In genomic region chr1:192729500-192729899, GRCh38 we compare ENCODE assay signal across 1 cellular context.
TF ChIP-seq lines count a peak whose summit lies in the region.

No MANE protein-coding gene starts in this region.

TF ChIP-seq in GM23338, 12 proteins besides CTCF, POLR2A, EP300 and RAD21 (continued from another document):
- TF ChIP-seq EZH2 (IDR thresholded peaks at IDR 0.05; ENCODE audit: low read depth, unreplicated experiment) (no peak), EZH2phosphoT487 (IDR thresholded peaks at IDR 0.05; ENCODE audit: unreplicated experiment) (no peak), STAT1 (IDR thresholded peaks at IDR 0.05; ENCODE audit: unreplicated experiment) (no peak), JUNB (IDR thresholded peaks at IDR 0.05; ENCODE audit: unreplicated experiment) (no peak), ZNF114 (CRISPR knock-in tag; IDR thresholded peaks at IDR 0.05) (no peak), ZNF331 (CRISPR knock-in tag; IDR thresholded peaks at IDR 0.05; ENCODE audit: low read depth) (no peak), CREB1 (CRISPR knock-in tag; IDR thresholded peaks at IDR 0.05; ENCODE audit: low read depth) (no peak), NANOG (IDR thresholded peaks at IDR 0.05; ENCODE audit: borderline replicate concordance) (no peak)
- TF ChIP-seq, protein P1, sequence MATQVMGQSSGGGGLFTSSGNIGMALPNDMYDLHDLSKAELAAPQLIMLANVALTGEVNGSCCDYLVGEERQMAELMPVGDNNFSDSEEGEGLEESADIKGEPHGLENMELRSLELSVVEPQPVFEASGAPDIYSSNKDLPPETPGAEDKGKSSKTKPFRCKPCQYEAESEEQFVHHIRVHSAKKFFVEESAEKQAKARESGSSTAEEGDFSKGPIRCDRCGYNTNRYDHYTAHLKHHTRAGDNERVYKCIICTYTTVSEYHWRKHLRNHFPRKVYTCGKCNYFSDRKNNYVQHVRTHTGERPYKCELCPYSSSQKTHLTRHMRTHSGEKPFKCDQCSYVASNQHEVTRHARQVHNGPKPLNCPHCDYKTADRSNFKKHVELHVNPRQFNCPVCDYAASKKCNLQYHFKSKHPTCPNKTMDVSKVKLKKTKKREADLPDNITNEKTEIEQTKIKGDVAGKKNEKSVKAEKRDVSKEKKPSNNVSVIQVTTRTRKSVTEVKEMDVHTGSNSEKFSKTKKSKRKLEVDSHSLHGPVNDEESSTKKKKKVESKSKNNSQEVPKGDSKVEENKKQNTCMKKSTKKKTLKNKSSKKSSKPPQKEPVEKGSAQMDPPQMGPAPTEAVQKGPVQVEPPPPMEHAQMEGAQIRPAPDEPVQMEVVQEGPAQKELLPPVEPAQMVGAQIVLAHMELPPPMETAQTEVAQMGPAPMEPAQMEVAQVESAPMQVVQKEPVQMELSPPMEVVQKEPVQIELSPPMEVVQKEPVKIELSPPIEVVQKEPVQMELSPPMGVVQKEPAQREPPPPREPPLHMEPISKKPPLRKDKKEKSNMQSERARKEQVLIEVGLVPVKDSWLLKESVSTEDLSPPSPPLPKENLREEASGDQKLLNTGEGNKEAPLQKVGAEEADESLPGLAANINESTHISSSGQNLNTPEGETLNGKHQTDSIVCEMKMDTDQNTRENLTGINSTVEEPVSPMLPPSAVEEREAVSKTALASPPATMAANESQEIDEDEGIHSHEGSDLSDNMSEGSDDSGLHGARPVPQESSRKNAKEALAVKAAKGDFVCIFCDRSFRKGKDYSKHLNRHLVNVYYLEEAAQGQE (IDR thresholded peaks at IDR 0.05; ENCODE audit: unreplicated experiment): no peak
- TF ChIP-seq, protein P2, sequence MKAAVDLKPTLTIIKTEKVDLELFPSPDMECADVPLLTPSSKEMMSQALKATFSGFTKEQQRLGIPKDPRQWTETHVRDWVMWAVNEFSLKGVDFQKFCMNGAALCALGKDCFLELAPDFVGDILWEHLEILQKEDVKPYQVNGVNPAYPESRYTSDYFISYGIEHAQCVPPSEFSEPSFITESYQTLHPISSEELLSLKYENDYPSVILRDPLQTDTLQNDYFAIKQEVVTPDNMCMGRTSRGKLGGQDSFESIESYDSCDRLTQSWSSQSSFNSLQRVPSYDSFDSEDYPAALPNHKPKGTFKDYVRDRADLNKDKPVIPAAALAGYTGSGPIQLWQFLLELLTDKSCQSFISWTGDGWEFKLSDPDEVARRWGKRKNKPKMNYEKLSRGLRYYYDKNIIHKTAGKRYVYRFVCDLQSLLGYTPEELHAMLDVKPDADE (IDR thresholded peaks at IDR 0.05): no peak
TF ChIP-seq in GM23338: peak in this region for 0.
